1 cellular context compared by ENCODE assay signal in the genomic region with DNA sequence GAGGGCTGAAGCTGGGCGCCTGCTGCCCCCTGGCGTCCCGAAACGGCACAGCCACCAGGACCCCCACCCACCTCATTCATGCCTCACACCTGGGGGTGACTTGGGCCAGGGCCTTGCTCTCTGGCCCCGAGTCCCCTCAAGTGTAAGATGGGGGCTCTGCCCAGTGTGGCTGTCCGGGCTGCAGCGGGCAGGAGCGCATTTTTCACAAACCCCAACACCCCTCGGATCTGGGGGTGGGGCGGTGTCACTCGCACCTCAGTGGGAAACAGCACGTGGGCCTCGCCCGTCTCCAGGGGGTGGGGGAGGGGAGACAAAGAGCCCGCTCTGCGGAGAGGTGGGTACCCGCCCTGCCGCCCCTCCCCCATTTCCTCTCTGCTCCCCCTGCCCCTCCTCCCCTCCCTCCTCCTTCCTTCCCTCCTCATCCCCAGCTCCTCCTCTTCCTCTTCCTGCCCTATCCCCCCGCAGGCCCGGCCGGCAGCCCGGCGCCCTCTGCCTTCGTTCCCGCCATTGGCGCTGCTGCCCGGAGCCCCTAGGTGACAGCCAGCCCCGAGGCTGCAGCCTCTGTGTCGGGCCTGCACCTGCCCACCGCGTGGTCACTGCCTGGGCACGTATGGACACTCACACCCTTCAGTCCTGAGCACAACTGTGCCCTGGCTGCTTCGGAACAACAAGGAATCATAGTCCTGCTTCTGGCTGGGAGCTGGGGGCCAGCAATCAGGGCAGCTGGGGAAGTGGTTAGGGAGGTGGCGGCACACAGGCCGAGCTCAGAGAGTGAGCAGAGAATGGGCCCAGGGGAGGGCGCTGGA.
TF ChIP-seq lines count a peak whose summit lies in the region.

No MANE protein-coding gene starts in this region.

TF ChIP-seq in HepG2, 621 proteins besides CTCF, POLR2A, EP300 and RAD21 (continued from another document and continues in another):
- TF ChIP-seq, protein P1, sequence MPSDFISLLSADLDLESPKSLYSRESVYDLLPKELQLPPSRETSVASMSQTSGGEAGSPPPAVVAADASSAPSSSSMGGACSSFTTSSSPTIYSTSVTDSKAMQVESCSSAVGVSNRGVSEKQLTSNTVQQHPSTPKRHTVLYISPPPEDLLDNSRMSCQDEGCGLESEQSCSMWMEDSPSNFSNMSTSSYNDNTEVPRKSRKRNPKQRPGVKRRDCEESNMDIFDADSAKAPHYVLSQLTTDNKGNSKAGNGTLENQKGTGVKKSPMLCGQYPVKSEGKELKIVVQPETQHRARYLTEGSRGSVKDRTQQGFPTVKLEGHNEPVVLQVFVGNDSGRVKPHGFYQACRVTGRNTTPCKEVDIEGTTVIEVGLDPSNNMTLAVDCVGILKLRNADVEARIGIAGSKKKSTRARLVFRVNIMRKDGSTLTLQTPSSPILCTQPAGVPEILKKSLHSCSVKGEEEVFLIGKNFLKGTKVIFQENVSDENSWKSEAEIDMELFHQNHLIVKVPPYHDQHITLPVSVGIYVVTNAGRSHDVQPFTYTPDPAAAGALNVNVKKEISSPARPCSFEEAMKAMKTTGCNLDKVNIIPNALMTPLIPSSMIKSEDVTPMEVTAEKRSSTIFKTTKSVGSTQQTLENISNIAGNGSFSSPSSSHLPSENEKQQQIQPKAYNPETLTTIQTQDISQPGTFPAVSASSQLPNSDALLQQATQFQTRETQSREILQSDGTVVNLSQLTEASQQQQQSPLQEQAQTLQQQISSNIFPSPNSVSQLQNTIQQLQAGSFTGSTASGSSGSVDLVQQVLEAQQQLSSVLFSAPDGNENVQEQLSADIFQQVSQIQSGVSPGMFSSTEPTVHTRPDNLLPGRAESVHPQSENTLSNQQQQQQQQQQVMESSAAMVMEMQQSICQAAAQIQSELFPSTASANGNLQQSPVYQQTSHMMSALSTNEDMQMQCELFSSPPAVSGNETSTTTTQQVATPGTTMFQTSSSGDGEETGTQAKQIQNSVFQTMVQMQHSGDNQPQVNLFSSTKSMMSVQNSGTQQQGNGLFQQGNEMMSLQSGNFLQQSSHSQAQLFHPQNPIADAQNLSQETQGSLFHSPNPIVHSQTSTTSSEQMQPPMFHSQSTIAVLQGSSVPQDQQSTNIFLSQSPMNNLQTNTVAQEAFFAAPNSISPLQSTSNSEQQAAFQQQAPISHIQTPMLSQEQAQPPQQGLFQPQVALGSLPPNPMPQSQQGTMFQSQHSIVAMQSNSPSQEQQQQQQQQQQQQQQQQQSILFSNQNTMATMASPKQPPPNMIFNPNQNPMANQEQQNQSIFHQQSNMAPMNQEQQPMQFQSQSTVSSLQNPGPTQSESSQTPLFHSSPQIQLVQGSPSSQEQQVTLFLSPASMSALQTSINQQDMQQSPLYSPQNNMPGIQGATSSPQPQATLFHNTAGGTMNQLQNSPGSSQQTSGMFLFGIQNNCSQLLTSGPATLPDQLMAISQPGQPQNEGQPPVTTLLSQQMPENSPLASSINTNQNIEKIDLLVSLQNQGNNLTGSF (CRISPR knock-in tag; IDR thresholded peaks at IDR 0.05) = no peak
- TF ChIP-seq ZBTB7A (CRISPR knock-in tag; IDR thresholded peaks at IDR 0.05) (peak; percentile 97), ZNF781 (CRISPR knock-in tag; IDR thresholded peaks at IDR 0.05; ENCODE audit: borderline replicate concordance, not compliant biosample characterization) (no peak), ETV5 (CRISPR knock-in tag; IDR thresholded peaks at IDR 0.05; ENCODE audit: borderline replicate concordance) (0 out of 2 replicates have a peak, but pooled peaks have one; percentile 9), ERF (CRISPR knock-in tag; IDR thresholded peaks at IDR 0.05) (0 out of 2 replicates have a peak, but pooled peaks have one; percentile 51), NCOA5 (CRISPR knock-in tag; IDR thresholded peaks at IDR 0.05) (no peak), CBX5 (CRISPR knock-in tag; IDR thresholded peaks at IDR 0.05; ENCODE audit: borderline replicate concordance) (peak; percentile 54; the same call in 1 of the 2 replicates), BORCS8-MEF2B (CRISPR knock-in tag; IDR thresholded peaks at IDR 0.05) (0 out of 2 replicates have a peak, but pooled peaks have one; percentile 31), PCBP1 (IDR thresholded peaks at IDR 0.05; ENCODE audit: borderline replicate concordance, low read depth, low read length) (peak; percentile 74; the same call in 1 of the 2 replicates), ARNT (IDR thresholded peaks at IDR 0.05) (no peak), ZNF883 (CRISPR knock-in tag; IDR thresholded peaks at IDR 0.05; ENCODE audit: not compliant biosample characterization) (peak; percentile 46), ZFX (CRISPR knock-in tag; IDR thresholded peaks at IDR 0.05; ENCODE audit: low read depth) (0 out of 2 replicates have a peak, but pooled peaks have one; percentile 18), STAG1 (CRISPR knock-in tag; IDR thresholded peaks at IDR 0.05) (peak; percentile 99), MAZ (IDR thresholded peaks at IDR 0.05; ENCODE audit: borderline replicate concordance, low read depth, low read length) (no peak), MAZ (CRISPR knock-in tag; IDR thresholded peaks at IDR 0.05; ENCODE audit: low read depth) (peak; percentile 59), TBP (CRISPR knock-in tag; IDR thresholded peaks at IDR 0.05) (0 out of 2 replicates have a peak, but pooled peaks have one; percentile 6), AKAP8 (CRISPR knock-in tag; IDR thresholded peaks at IDR 0.05) (0 out of 2 replicates have a peak, but pooled peaks have one; percentile 33), HNRNPLL (IDR thresholded peaks at IDR 0.05; ENCODE audit: low read depth, low read length, poor library complexity, severe bottlenecking) (peak; percentile 47), SMYD3 (CRISPR knock-in tag; IDR thresholded peaks at IDR 0.05) (no peak), ZNF205 (CRISPR knock-in tag; IDR thresholded peaks at IDR 0.05) (0 out of 2 replicates have a peak, but pooled peaks have one; percentile 13), FOSL2 (CRISPR knock-in tag; IDR thresholded peaks at IDR 0.05) (peak; percentile 48), BRCA1 (CRISPR knock-in tag; IDR thresholded peaks at IDR 0.05) (no peak), ZNF230 (CRISPR knock-in tag; IDR thresholded peaks at IDR 0.05) (no peak), ZNF263 (CRISPR knock-in tag; IDR thresholded peaks at IDR 0.05) (peak; percentile 83), MYC (CRISPR knock-in tag; IDR thresholded peaks at IDR 0.05; ENCODE audit: borderline replicate concordance) (0 out of 2 replicates have a peak, but pooled peaks have one; percentile 30), SAP130 (CRISPR knock-in tag; IDR thresholded peaks at IDR 0.05; ENCODE audit: low read depth) (0 out of 2 replicates have a peak, but pooled peaks have one; percentile 24), ASH2L (IDR thresholded peaks at IDR 0.05; ENCODE audit: insufficient read length, low read depth, low read length) (peak; percentile 14), GABPB1 (CRISPR knock-in tag; IDR thresholded peaks at IDR 0.05) (peak; percentile 81)
- TF ChIP-seq, protein P2, sequence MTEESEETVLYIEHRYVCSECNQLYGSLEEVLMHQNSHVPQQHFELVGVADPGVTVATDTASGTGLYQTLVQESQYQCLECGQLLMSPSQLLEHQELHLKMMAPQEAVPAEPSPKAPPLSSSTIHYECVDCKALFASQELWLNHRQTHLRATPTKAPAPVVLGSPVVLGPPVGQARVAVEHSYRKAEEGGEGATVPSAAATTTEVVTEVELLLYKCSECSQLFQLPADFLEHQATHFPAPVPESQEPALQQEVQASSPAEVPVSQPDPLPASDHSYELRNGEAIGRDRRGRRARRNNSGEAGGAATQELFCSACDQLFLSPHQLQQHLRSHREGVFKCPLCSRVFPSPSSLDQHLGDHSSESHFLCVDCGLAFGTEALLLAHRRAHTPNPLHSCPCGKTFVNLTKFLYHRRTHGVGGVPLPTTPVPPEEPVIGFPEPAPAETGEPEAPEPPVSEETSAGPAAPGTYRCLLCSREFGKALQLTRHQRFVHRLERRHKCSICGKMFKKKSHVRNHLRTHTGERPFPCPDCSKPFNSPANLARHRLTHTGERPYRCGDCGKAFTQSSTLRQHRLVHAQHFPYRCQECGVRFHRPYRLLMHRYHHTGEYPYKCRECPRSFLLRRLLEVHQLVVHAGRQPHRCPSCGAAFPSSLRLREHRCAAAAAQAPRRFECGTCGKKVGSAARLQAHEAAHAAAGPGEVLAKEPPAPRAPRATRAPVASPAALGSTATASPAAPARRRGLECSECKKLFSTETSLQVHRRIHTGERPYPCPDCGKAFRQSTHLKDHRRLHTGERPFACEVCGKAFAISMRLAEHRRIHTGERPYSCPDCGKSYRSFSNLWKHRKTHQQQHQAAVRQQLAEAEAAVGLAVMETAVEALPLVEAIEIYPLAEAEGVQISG (CRISPR knock-in tag; IDR thresholded peaks at IDR 0.05) = no peak
- TF ChIP-seq, protein P3, sequence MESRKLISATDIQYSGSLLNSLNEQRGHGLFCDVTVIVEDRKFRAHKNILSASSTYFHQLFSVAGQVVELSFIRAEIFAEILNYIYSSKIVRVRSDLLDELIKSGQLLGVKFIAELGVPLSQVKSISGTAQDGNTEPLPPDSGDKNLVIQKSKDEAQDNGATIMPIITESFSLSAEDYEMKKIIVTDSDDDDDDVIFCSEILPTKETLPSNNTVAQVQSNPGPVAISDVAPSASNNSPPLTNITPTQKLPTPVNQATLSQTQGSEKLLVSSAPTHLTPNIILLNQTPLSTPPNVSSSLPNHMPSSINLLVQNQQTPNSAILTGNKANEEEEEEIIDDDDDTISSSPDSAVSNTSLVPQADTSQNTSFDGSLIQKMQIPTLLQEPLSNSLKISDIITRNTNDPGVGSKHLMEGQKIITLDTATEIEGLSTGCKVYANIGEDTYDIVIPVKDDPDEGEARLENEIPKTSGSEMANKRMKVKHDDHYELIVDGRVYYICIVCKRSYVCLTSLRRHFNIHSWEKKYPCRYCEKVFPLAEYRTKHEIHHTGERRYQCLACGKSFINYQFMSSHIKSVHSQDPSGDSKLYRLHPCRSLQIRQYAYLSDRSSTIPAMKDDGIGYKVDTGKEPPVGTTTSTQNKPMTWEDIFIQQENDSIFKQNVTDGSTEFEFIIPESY (CRISPR knock-in tag; IDR thresholded peaks at IDR 0.05) = peak; percentile 71
- TF ChIP-seq, protein P4, sequence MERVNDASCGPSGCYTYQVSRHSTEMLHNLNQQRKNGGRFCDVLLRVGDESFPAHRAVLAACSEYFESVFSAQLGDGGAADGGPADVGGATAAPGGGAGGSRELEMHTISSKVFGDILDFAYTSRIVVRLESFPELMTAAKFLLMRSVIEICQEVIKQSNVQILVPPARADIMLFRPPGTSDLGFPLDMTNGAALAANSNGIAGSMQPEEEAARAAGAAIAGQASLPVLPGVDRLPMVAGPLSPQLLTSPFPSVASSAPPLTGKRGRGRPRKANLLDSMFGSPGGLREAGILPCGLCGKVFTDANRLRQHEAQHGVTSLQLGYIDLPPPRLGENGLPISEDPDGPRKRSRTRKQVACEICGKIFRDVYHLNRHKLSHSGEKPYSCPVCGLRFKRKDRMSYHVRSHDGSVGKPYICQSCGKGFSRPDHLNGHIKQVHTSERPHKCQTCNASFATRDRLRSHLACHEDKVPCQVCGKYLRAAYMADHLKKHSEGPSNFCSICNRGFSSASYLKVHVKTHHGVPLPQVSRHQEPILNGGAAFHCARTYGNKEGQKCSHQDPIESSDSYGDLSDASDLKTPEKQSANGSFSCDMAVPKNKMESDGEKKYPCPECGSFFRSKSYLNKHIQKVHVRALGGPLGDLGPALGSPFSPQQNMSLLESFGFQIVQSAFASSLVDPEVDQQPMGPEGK (CRISPR knock-in tag; IDR thresholded peaks at IDR 0.05) = peak; percentile 73
- TF ChIP-seq, protein P5, sequence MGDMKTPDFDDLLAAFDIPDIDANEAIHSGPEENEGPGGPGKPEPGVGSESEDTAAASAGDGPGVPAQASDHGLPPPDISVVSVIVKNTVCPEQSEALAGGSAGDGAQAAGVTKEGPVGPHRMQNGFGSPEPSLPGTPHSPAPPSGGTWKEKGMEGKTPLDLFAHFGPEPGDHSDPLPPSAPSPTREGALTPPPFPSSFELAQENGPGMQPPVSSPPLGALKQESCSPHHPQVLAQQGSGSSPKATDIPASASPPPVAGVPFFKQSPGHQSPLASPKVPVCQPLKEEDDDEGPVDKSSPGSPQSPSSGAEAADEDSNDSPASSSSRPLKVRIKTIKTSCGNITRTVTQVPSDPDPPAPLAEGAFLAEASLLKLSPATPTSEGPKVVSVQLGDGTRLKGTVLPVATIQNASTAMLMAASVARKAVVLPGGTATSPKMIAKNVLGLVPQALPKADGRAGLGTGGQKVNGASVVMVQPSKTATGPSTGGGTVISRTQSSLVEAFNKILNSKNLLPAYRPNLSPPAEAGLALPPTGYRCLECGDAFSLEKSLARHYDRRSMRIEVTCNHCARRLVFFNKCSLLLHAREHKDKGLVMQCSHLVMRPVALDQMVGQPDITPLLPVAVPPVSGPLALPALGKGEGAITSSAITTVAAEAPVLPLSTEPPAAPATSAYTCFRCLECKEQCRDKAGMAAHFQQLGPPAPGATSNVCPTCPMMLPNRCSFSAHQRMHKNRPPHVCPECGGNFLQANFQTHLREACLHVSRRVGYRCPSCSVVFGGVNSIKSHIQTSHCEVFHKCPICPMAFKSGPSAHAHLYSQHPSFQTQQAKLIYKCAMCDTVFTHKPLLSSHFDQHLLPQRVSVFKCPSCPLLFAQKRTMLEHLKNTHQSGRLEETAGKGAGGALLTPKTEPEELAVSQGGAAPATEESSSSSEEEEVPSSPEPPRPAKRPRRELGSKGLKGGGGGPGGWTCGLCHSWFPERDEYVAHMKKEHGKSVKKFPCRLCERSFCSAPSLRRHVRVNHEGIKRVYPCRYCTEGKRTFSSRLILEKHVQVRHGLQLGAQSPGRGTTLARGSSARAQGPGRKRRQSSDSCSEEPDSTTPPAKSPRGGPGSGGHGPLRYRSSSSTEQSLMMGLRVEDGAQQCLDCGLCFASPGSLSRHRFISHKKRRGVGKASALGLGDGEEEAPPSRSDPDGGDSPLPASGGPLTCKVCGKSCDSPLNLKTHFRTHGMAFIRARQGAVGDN (CRISPR knock-in tag; IDR thresholded peaks at IDR 0.05) = peak; percentile 49
- TF ChIP-seq, protein P6, sequence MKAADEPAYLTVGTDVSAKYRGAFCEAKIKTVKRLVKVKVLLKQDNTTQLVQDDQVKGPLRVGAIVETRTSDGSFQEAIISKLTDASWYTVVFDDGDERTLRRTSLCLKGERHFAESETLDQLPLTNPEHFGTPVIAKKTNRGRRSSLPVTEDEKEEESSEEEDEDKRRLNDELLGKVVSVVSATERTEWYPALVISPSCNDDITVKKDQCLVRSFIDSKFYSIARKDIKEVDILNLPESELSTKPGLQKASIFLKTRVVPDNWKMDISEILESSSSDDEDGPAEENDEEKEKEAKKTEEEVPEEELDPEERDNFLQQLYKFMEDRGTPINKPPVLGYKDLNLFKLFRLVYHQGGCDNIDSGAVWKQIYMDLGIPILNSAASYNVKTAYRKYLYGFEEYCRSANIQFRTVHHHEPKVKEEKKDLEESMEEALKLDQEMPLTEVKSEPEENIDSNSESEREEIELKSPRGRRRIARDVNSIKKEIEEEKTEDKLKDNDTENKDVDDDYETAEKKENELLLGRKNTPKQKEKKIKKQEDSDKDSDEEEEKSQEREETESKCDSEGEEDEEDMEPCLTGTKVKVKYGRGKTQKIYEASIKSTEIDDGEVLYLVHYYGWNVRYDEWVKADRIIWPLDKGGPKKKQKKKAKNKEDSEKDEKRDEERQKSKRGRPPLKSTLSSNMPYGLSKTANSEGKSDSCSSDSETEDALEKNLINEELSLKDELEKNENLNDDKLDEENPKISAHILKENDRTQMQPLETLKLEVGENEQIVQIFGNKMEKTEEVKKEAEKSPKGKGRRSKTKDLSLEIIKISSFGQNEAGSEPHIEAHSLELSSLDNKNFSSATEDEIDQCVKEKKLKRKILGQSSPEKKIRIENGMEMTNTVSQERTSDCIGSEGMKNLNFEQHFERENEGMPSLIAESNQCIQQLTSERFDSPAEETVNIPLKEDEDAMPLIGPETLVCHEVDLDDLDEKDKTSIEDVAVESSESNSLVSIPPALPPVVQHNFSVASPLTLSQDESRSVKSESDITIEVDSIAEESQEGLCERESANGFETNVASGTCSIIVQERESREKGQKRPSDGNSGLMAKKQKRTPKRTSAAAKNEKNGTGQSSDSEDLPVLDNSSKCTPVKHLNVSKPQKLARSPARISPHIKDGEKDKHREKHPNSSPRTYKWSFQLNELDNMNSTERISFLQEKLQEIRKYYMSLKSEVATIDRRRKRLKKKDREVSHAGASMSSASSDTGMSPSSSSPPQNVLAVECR (CRISPR knock-in tag; IDR thresholded peaks at IDR 0.05; ENCODE audit: borderline replicate concordance) = 0 out of 2 replicates have a peak, but pooled peaks have one; percentile 16
